Comparison of ENCODE assay signal across 26 cellular contexts in genomic region chr13:47144782-47145181, GRCh38.
"Had no signal": no experiment of that assay in that cellular context is flagged by ENCODE, and none has a peak within 500 bp of the region (broad histone marks: within the 10 kb centered on the region; RNA-seq: fewer than 3 reads in every experiment).

No MANE protein-coding gene starts in this region.

- H3K9me3 ChIP-seq: esophagus squamous epithelium, gastrocnemius medialis, mucosa of descending colon, neutrophil, pancreas, right lobe of liver, stomach, testis, tibial artery had no signal

- ATAC-seq: effector memory CD8-positive, alpha-beta T cell; gastrocnemius medialis; left lobe of liver; mucosa of descending colon; natural killer cell treated with Interleukin-12 subunit alpha and Interleukin-12 subunit beta and Interleukin-15 and Interleukin-18, amount 100 ng/mL, for 72 hours; pancreas; right lobe of liver had no signal

- H3K4me1 ChIP-seq: esophagus squamous epithelium, gastrocnemius medialis, right lobe of liver, testis, tibial artery had no signal

- H3K27me3 ChIP-seq: esophagus squamous epithelium, gastrocnemius medialis, neutrophil, pancreas, right lobe of liver, stomach, testis, tibial artery had no signal

- DNase-seq: cortex of kidney; effector memory CD8-positive, alpha-beta T cell; erythroblast; esophagus squamous epithelium; foreskin fibroblast; gastrocnemius medialis; head of caudate nucleus; mesenchymal stem cell; mucosa of descending colon; naive B cell; pancreas; right lobe of liver; small intestine; stimulated activated CD4-positive, alpha-beta T cell treated with anti-CD3 and anti-CD28 coated beads, Interleukin-15, amount 100 ng/mL, for 24 hours; stimulated activated CD4-positive, alpha-beta T cell treated with anti-CD3 and anti-CD28 coated beads, Interleukin-2, amount 100 ng/mL, for 48 hours; stimulated activated naive CD4-positive, alpha-beta T cell treated with Interleukin-2 at 50 U/mL for 16 hours; stomach; substantia nigra; testis; tibial artery had no signal

- H3K27ac ChIP-seq: esophagus squamous epithelium, gastrocnemius medialis, neutrophil, pancreas, right lobe of liver, stomach, testis, tibial artery had no signal

- FAIRE-seq: endometrium, keratinocyte, pancreas, small intestine had no signal

- H3K36me3 ChIP-seq: esophagus squamous epithelium, gastrocnemius medialis, neutrophil, pancreas, right lobe of liver, stomach, tibial artery had no signal

- H3K4me3 ChIP-seq: esophagus squamous epithelium, gastrocnemius medialis, lung, mucosa of descending colon, pancreas, right lobe of liver, stomach, testis, tibial artery had no signal
